Comparison of ENCODE assay signal across 14 cellular contexts in the genomic region with DNA sequence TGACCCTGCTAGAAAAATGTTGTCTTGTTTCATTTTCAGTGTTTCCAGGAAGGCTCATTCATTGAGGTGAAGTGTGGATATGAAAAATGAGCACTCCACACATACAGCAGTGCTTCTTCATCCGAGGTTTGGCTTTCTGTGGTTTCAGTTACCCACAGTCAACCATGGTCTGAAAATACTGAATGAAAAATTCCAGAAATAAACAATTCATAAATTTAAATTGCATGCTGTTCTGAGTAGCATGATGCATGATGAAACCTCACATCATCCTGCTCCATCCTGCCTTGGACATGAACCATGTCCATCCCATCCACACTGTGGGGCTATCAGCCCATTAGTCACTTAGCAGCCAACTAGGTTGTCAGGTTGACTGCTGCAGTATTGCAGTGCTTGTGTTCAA. TPM values are rescaled to one million over a fixed set of nuclear protein-coding genes. Genes with fewer than 3 reads are reported as not detected.
DNase-seq lines count a peak whose midpoint lies in the region; ATAC-seq, FAIRE-seq and TF ChIP-seq lines count a peak whose summit lies in the region.
"Had no signal": no experiment of that assay in that cellular context is flagged by ENCODE, and none has a peak within 500 bp of the region (broad histone marks: within the 10 kb centered on the region; RNA-seq: fewer than 3 reads in every experiment).

No MANE protein-coding gene starts in this region.

- no peak overlapping the region for H3K27ac ChIP-seq in pancreas
- H3K27ac ChIP-seq: neutrophil, tibial artery had no signal

- no peaks in the 10 kb centered on the region for H3K9me3 Mint-ChIP-seq in activated CD4-positive, alpha-beta memory T cell treated with anti-CD3 and anti-CD28 coated beads, Interleukin-2, amount 10 ng/mL, durations not matched to agents 7 days and 5 days
- H3K9me3 Mint-ChIP-seq: dendritic cell treated with granulocyte-macrophage colony-stimulating factor and Interleukin-4, amounts not matched to agents 40 ng/mL and 50 ng/mL, for 4 days had no signal

- no peaks in the 10 kb centered on the region for H3K27me3 Mint-ChIP-seq in activated CD4-positive, alpha-beta memory T cell treated with anti-CD3 and anti-CD28 coated beads, Interleukin-2, amount 10 ng/mL, durations not matched to agents 7 days and 5 days
- H3K27me3 Mint-ChIP-seq: dendritic cell treated with granulocyte-macrophage colony-stimulating factor and Interleukin-4, amounts not matched to agents 40 ng/mL and 50 ng/mL, for 4 days had no signal

- ATAC-seq in pancreas, result no peak
- ATAC-seq in GM21423 (IDR thresholded peaks at IDR 0.05; ENCODE audit: unreplicated experiment), result no peak
- ATAC-seq: HCT116 had no signal

- no peak overlapping the region for H3K4me3 Mint-ChIP-seq in activated CD4-positive, alpha-beta memory T cell treated with anti-CD3 and anti-CD28 coated beads, Interleukin-2, amount 10 ng/mL, durations not matched to agents 7 days and 5 days
- H3K4me3 Mint-ChIP-seq: dendritic cell treated with granulocyte-macrophage colony-stimulating factor and Interleukin-4, amounts not matched to agents 40 ng/mL and 50 ng/mL, for 4 days had no signal

- DNase-seq in AG10803 (ENCODE audit: low read depth), result peak; percentile 90
- peak; percentile 76 for DNase-seq in HCEC 1CT
- DNase-seq in activated CD4-positive, alpha-beta memory T cell treated with anti-CD3 and anti-CD28 coated beads, Interleukin-2, amount 10 ng/mL, durations not matched to agents 7 days and 5 days, result no peak
- peak; percentile 42 for DNase-seq in fibroblast of villous mesenchyme (ENCODE audit: low read depth)
- DNase-seq in GM19239 (ENCODE audit: insufficient read length, low spot score), result no peak
- DNase-seq in pancreas, result no peak
- no peak for DNase-seq in 8988T
- DNase-seq: activated CD8-positive, alpha-beta memory T cell treated with anti-CD3 and anti-CD28 coated beads, Interleukin-2, amount 50 U/mL, for 48 hours; stimulated activated CD4-positive, alpha-beta T cell treated with anti-CD3 and anti-CD28 coated beads, Interleukin-4, amount 100 ng/mL, for 24 hours; tibial artery had no signal

- H3K36me3 ChIP-seq in pancreas, result no peaks in the 10 kb centered on the region

- peaks cover 0 to 9% (median 6%) of the 10 kb centered on the region in 3 donors for H3K4me1 ChIP-seq in pancreas

- peaks cover 30% of the 10 kb centered on the region for H3K4me1 Mint-ChIP-seq in activated CD4-positive, alpha-beta memory T cell treated with anti-CD3 and anti-CD28 coated beads, Interleukin-2, amount 10 ng/mL, durations not matched to agents 7 days and 5 days

- peaks cover 11% of the 10 kb centered on the region for H3K36me3 Mint-ChIP-seq in activated CD4-positive, alpha-beta memory T cell treated with anti-CD3 and anti-CD28 coated beads, Interleukin-2, amount 10 ng/mL, durations not matched to agents 7 days and 5 days (ENCODE audit: low read depth)

- H3K9me3 ChIP-seq in pancreas, result no peaks in the 10 kb centered on the region
- H3K9me3 ChIP-seq: neutrophil, tibial artery had no signal

- no peaks in the 10 kb centered on the region for H3K27me3 ChIP-seq in pancreas
- H3K27me3 ChIP-seq: neutrophil, tibial artery had no signal

- H3K4me3 ChIP-seq in AG10803 (ENCODE audit: low read length) (no peak overlapping the region), fibroblast of villous mesenchyme (ENCODE audit: low read depth, low read length) (no peak overlapping the region), pancreas (no peak overlapping the region)
- H3K4me3 ChIP-seq: tibial artery had no signal

- TF ChIP-seq CTCF in AG10803 (conservative IDR thresholded peaks at IDR 0.05; ENCODE audit: low read length) (peak; percentile 41), fibroblast of villous mesenchyme (IDR thresholded peaks at IDR 0.05; ENCODE audit: insufficient read depth, low read depth, low read length) (no peak), pancreas (IDR thresholded peaks at IDR 0.05) (no peak)

- FAIRE-seq in GM19239 (lab: Jason Lieb, UNC) (no peak), pancreas (lab: Jason Lieb, UNC) (no peak)

- intact Hi-C loops in pancreas (cut with DNase I), result no loop called here

- H3K27ac Mint-ChIP-seq in activated CD4-positive, alpha-beta memory T cell treated with anti-CD3 and anti-CD28 coated beads, Interleukin-2, amount 10 ng/mL, durations not matched to agents 7 days and 5 days, result peak overlapping the region; percentile 9
- H3K27ac Mint-ChIP-seq: dendritic cell treated with granulocyte-macrophage colony-stimulating factor and Interleukin-4, amounts not matched to agents 40 ng/mL and 50 ng/mL, for 4 days had no signal

- CTCF ChIA-PET in activated CD4-positive, alpha-beta memory T cell treated with anti-CD3 and anti-CD28 coated beads, Interleukin-2, amount 10 ng/mL, durations not matched to agents 7 days and 5 days (lab: Charles Lee), result no interaction called here

- POLR2A ChIA-PET in activated CD4-positive, alpha-beta memory T cell treated with anti-CD3 and anti-CD28 coated beads, Interleukin-2, amount 10 ng/mL, durations not matched to agents 7 days and 5 days (lab: Charles Lee), result no interaction called here

- WGBS in pancreas, 2 donors, result 71 to 84% methylated on average over 1 of the region's 1 CpG

RNA-seq across cellular contexts. Expression of a gene that starts 10.4 kb away (rescaled TPM):
- under 1 TPM in 1 of 2 experiments, not detected in 1; 0.23 TPM for total RNA-seq in activated CD4-positive, alpha-beta memory T cell treated with anti-CD3 and anti-CD28 coated beads, Interleukin-2, amount 10 ng/mL, durations not matched to agents 7 days and 5 days
- under 0.01 TPM in 1 of 2 replicates, not detected in the other for total RNA-seq in fibroblast of villous mesenchyme
- total RNA-seq in pancreas, result under 1 TPM in 2 of 6 donors, not detected in 4; 0.18 to 0.20 TPM
- polyA plus RNA-seq in pancreas, result under 1 TPM; 0.08 to 0.26 TPM

RNA-seq across cellular contexts. Expression of a gene that starts 13.0 kb away (rescaled TPM):
- total RNA-seq in activated CD4-positive, alpha-beta memory T cell treated with anti-CD3 and anti-CD28 coated beads, Interleukin-2, amount 10 ng/mL, durations not matched to agents 7 days and 5 days, result 1 to 10 TPM; 7.5 to 7.8 TPM
- total RNA-seq in fibroblast of villous mesenchyme (9.7 and 17.7 TPM in 2 replicates), pancreas (10 to 100 TPM in 3 of 6 donors, 1 to 10 TPM in 3; 7.8 to 15.1 (median 10.1) TPM)
- 10 to 100 TPM in 1 of 2 donors, 1 to 10 TPM in 1; 4.4 to 13.1 TPM for polyA plus RNA-seq in pancreas

RNA-seq across cellular contexts. Expression of a gene that starts 48.2 kb away (rescaled TPM):
- total RNA-seq in activated CD4-positive, alpha-beta memory T cell treated with anti-CD3 and anti-CD28 coated beads, Interleukin-2, amount 10 ng/mL, durations not matched to agents 7 days and 5 days, result 1 to 10 TPM; 2.5 to 3.3 TPM
- 0.86 and 1.9 TPM in 2 replicates for total RNA-seq in fibroblast of villous mesenchyme
- total RNA-seq in pancreas, result 1 to 10 TPM; 2.0 to 6.8 (median 3.0) TPM
- 10 to 100 TPM in 1 of 2 donors, 1 to 10 TPM in 1; 8.5 to 11.7 TPM for polyA plus RNA-seq in pancreas

RNA-seq across cellular contexts. Expression of a gene that starts 58.7 kb away (rescaled TPM):
- not detected for total RNA-seq in activated CD4-positive, alpha-beta memory T cell treated with anti-CD3 and anti-CD28 coated beads, Interleukin-2, amount 10 ng/mL, durations not matched to agents 7 days and 5 days
- under 0.01 TPM in 1 of 2 replicates, not detected in the other for total RNA-seq in fibroblast of villous mesenchyme
- total RNA-seq in pancreas, result under 1 TPM in 2 of 6 donors, not detected in 4; 0.09 TPM
- polyA plus RNA-seq in pancreas, result under 1 TPM in 1 of 2 donors, not detected in 1; 0.16 TPM

Comparison
In these comparisons a context has a peak if more than half of its experiments do, and no peak if none do; other contexts are left out.
1. DNase-seq: peak in AG10803 (single experiment), HCEC 1CT (single experiment) and fibroblast of villous mesenchyme (single experiment); none in activated CD4-positive, alpha-beta memory T cell treated with anti-CD3 and anti-CD28 coated beads, Interleukin-2, amount 10 ng/mL, durations not matched to agents 7 days and 5 days (single experiment), GM19239 (single experiment), pancreas (0 of 6) and 8988T (single experiment).